ENCODE assay signal across 8 cellular contexts in the genomic region with DNA sequence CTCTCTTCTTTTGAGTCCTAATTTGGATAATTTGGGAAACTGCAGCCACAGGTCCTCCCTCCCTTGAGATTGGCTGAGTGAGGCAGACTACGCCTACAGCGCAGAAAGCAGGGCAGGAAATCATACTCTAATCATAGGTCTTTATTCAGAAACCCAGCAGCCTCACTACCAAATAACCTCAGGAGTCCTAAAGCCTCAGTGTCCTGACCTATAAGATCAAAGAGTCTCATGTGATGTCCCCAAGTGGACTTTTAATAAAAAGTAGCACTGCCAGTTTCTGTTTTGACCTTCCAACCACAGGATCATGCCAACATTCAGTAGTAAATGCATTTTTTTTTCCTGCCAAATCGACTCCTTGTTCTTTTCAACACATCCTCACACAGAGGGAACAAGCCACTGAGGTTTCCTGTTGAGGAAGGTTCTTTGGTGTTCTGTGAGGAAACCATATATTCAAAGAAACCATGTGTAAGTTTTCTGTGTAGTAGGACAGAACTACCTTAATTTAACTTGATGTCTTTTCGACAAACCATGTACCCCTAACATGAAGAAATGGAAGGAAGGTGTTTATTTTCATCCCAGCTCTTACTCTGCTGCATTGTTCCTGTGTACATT.
DNase-seq lines count a peak whose midpoint lies in the region; ATAC-seq and TF ChIP-seq lines count a peak whose summit lies in the region.

No MANE protein-coding gene starts in this region.

- H3K27me3 ChIP-seq in right atrium auricular region (no peaks in the 10 kb centered on the region), lung (ENCODE audit: control insufficient read depth, insufficient read depth) (no peaks in the 10 kb centered on the region), uterus (no peaks in the 10 kb centered on the region)

- no peaks in the 10 kb centered on the region for H3K27me3 Mint-ChIP-seq in activated naive CD8-positive, alpha-beta T cell treated with anti-CD3 and anti-CD28 coated beads for 36 hours

- H3K9me3 Mint-ChIP-seq in activated naive CD8-positive, alpha-beta T cell treated with anti-CD3 and anti-CD28 coated beads for 36 hours = peaks cover 12% of the 10 kb centered on the region

- intact Hi-C loops in Right ventricle myocardium superior (cut with DNase I) (no loop called here), uterus (cut with DNase I; ENCODE audit: low total_unique reads) (no loop called here)

- no peak for TF ChIP-seq POLR2A in uterus (IDR thresholded peaks at IDR 0.05)

- TF ChIP-seq CTCF in right atrium auricular region (IDR thresholded peaks at IDR 0.05) (no peak), lung (IDR thresholded peaks at IDR 0.05; ENCODE audit: control extremely low read depth, extremely low read depth) (no peak), uterus (IDR thresholded peaks at IDR 0.05) (no peak)

- no peaks in the 10 kb centered on the region for H3K9me3 ChIP-seq in right atrium auricular region
- no peaks in the 10 kb centered on the region for H3K9me3 ChIP-seq in lung (ENCODE audit: control insufficient read depth in 2 of 2, insufficient read depth in 1 of 2, low read length in 1 of 2)
- no peaks in the 10 kb centered on the region for H3K9me3 ChIP-seq in uterus

- ATAC-seq in Right ventricle myocardium superior (ENCODE audit: poor library complexity) = no peak
- no peak for ATAC-seq in lung (ENCODE audit: insufficient read depth, low FRiP score)
- no peak for ATAC-seq in activated CD4-positive, CD25-positive, alpha-beta regulatory T cell treated with anti-CD3 and anti-CD28 coated beads, Interleukin-2, amount 50 U/mL, for 24 hours

- H3K27ac ChIP-seq in right atrium auricular region = peak overlapping the region; percentile 67 to 72
- H3K27ac ChIP-seq in lung (ENCODE audit: low read depth in 1 of 2, low read length in 1 of 2) = peak overlapping the region; percentile 52 to 86
- peak overlapping the region; percentile 83 to 96 for H3K27ac ChIP-seq in uterus
- no peak overlapping the region for H3K27ac ChIP-seq in caudate nucleus (ENCODE audit: low read depth, low read length)

- H3K36me3 Mint-ChIP-seq in activated naive CD8-positive, alpha-beta T cell treated with anti-CD3 and anti-CD28 coated beads for 36 hours = peaks cover 37% of the 10 kb centered on the region

- 33 to 56% methylated on average over 4 of the region's 4 CpGs for WGBS in lung, 2 donors

- no peak overlapping the region for H3K4me3 ChIP-seq in right atrium auricular region
- no peak overlapping the region for H3K4me3 ChIP-seq in lung
- no peak overlapping the region for H3K4me3 ChIP-seq in uterus

- H3K27ac Mint-ChIP-seq in activated naive CD8-positive, alpha-beta T cell treated with anti-CD3 and anti-CD28 coated beads for 36 hours = peak overlapping the region; percentile 93

- peak overlapping the region; percentile 42 for H3K4me3 Mint-ChIP-seq in activated naive CD8-positive, alpha-beta T cell treated with anti-CD3 and anti-CD28 coated beads for 36 hours

- peaks cover 59% of the 10 kb centered on the region for H3K4me1 Mint-ChIP-seq in activated naive CD8-positive, alpha-beta T cell treated with anti-CD3 and anti-CD28 coated beads for 36 hours

- DNase-seq in right atrium auricular region (ENCODE audit: low spot score) = no peak
- no peak for DNase-seq in Right ventricle myocardium superior
- no peak for DNase-seq in activated naive CD8-positive, alpha-beta T cell treated with anti-CD3 and anti-CD28 coated beads for 36 hours
- no peak for DNase-seq in lung (ENCODE audit: low spot score)
- no peak for DNase-seq in uterus
- no peak for DNase-seq in GM19240 (ENCODE audit: insufficient read length, low spot score)
- no peak for DNase-seq in caudate nucleus (lab: John Stamatoyannopoulos, UW)

- H3K4me1 ChIP-seq in right atrium auricular region (peaks cover 0 to 61% of the 10 kb centered on the region in 2 donors), lung (ENCODE audit: control insufficient read depth in 2 of 2, insufficient read depth in 2 of 2, low read length in 2 of 2) (peaks cover 4 to 12% of the 10 kb centered on the region in 2 donors), uterus (peaks cover 6 to 8% of the 10 kb centered on the region in 2 donors)

- H3K36me3 ChIP-seq in right atrium auricular region (no peaks in the 10 kb centered on the region), lung (ENCODE audit: control insufficient read depth in 2 of 2, insufficient read depth in 2 of 2, low read length in 2 of 2) (no peaks in the 10 kb centered on the region), uterus (no peaks in the 10 kb centered on the region)
